In genomic region chr4:84167579-84167978, GRCh38 we compare ENCODE assay signal across 18 cellular contexts.
DNase-seq lines count a peak whose midpoint lies in the region; ATAC-seq, FAIRE-seq and TF ChIP-seq lines count a peak whose summit lies in the region.
"Had no signal": no experiment of that assay in that cellular context is flagged by ENCODE, and none has a peak within 500 bp of the region (broad histone marks: within the 10 kb centered on the region; RNA-seq: fewer than 3 reads in every experiment).

No MANE protein-coding gene starts in this region.

- no peak overlapping the region for H3K4me3 Mint-ChIP-seq in nephron progenitor cell
- H3K4me3 Mint-ChIP-seq in activated T-helper 17 cell treated with anti-CD3 and anti-CD28 coated beads, Interleukin-2, amount 50 U/mL, for 72 hours = no peak overlapping the region
- no peak overlapping the region for H3K4me3 Mint-ChIP-seq in effector memory CD8-positive, alpha-beta T cell
- H3K4me3 Mint-ChIP-seq: activated CD8-positive, alpha-beta memory T cell treated with anti-CD3 and anti-CD28 coated beads, Interleukin-2, amount 10 ng/mL, durations not matched to agents 7 days and 5 days had no signal

- H3K36me3 ChIP-seq in bronchial epithelial cell (ENCODE audit: control insufficient read depth, insufficient read depth, low read length) = no peaks in the 10 kb centered on the region
- H3K36me3 ChIP-seq: BLaER1 treated with 17β-estradiol and CSF1 and Interleukin-3, amounts not matched to agents 10 nM and 100 nM; lower lobe of right lung had no signal

- H3K27me3 ChIP-seq in bronchial epithelial cell (ENCODE audit: control insufficient read depth, insufficient read depth, low read length) = no peaks in the 10 kb centered on the region
- H3K27me3 ChIP-seq: BLaER1 treated with 17β-estradiol and CSF1 and Interleukin-3, amounts not matched to agents 10 nM and 100 nM had no signal

- TF ChIP-seq CTCF in GM12872 (IDR thresholded peaks at IDR 0.05; ENCODE audit: insufficient read depth, low read depth, low read length) (0 out of 3 replicates have a peak, but pooled peaks have one; percentile 21), bronchial epithelial cell (IDR thresholded peaks at IDR 0.05; ENCODE audit: insufficient read depth, low read length, severe bottlenecking) (peak; percentile 8), nephron progenitor cell (IDR thresholded peaks at IDR 0.05) (peak; percentile 37)

- H3K27me3 Mint-ChIP-seq in nephron progenitor cell (ENCODE audit: low read depth, poor library complexity) = peaks cover 10% of the 10 kb centered on the region
- peaks cover 8% of the 10 kb centered on the region for H3K27me3 Mint-ChIP-seq in activated T-helper 17 cell treated with anti-CD3 and anti-CD28 coated beads, Interleukin-2, amount 50 U/mL, for 72 hours
- no peaks in the 10 kb centered on the region for H3K27me3 Mint-ChIP-seq in effector memory CD8-positive, alpha-beta T cell
- H3K27me3 Mint-ChIP-seq: activated CD8-positive, alpha-beta memory T cell treated with anti-CD3 and anti-CD28 coated beads, Interleukin-2, amount 10 ng/mL, durations not matched to agents 7 days and 5 days had no signal

- H3K4me1 Mint-ChIP-seq in nephron progenitor cell = peaks cover under 1% of the 10 kb centered on the region
- no peaks in the 10 kb centered on the region for H3K4me1 Mint-ChIP-seq in activated T-helper 17 cell treated with anti-CD3 and anti-CD28 coated beads, Interleukin-2, amount 50 U/mL, for 72 hours
- no peaks in the 10 kb centered on the region for H3K4me1 Mint-ChIP-seq in effector memory CD8-positive, alpha-beta T cell (ENCODE audit: low read depth in 2 of 2)
- H3K4me1 Mint-ChIP-seq: activated CD8-positive, alpha-beta memory T cell treated with anti-CD3 and anti-CD28 coated beads, Interleukin-2, amount 10 ng/mL, durations not matched to agents 7 days and 5 days had no signal

- no peak overlapping the region for H3K4me3 ChIP-seq in bronchial epithelial cell (ENCODE audit: low read depth, low read length)
- H3K4me3 ChIP-seq: BLaER1 treated with 17β-estradiol and CSF1 and Interleukin-3, amounts not matched to agents 10 nM and 100 nM; lower lobe of right lung; SK-N-MC had no signal

- DNase-seq in LHCN-M2 (ENCODE audit: low read depth) (peak; percentile 5), bronchial epithelial cell (ENCODE audit: low read depth) (no peak), nephron progenitor cell (peak; percentile 7), head of caudate nucleus (no peak)
- no peak for DNase-seq in effector memory CD8-positive, alpha-beta T cell
- DNase-seq: activated CD8-positive, alpha-beta memory T cell treated with anti-CD3 and anti-CD28 coated beads, Interleukin-2, amount 10 ng/mL, durations not matched to agents 7 days and 5 days; activated naive CD4-positive, alpha-beta T cell treated with anti-CD3 and anti-CD28 coated beads, Interleukin-2, amount 50 U/mL, for 16 hours; EL; lower lobe of right lung; MM.1S; stimulated activated naive CD4-positive, alpha-beta T cell had no signal

- FAIRE-seq in bronchial epithelial cell (lab: Jason Lieb, UNC) = no peak
- FAIRE-seq: H54 had no signal

- ATAC-seq in activated T-helper 17 cell treated with anti-CD3 and anti-CD28 coated beads, Interleukin-2, amount 50 U/mL, for 72 hours (replicated peaks) = no peak
- no peak for ATAC-seq in effector memory CD8-positive, alpha-beta T cell (replicated peaks)
- ATAC-seq in GM19467 (IDR thresholded peaks at IDR 0.05; ENCODE audit: unreplicated experiment) = no peak
- ATAC-seq: activated CD8-positive, alpha-beta memory T cell treated with anti-CD3 and anti-CD28 coated beads, Interleukin-2, amount 10 ng/mL, durations not matched to agents 7 days and 5 days; esophagus mucosa; lower lobe of right lung had no signal

- H3K9me3 Mint-ChIP-seq in nephron progenitor cell = no peaks in the 10 kb centered on the region
- no peaks in the 10 kb centered on the region for H3K9me3 Mint-ChIP-seq in activated T-helper 17 cell treated with anti-CD3 and anti-CD28 coated beads, Interleukin-2, amount 50 U/mL, for 72 hours
- peaks cover 0 to 2% of the 10 kb centered on the region in 2 donors for H3K9me3 Mint-ChIP-seq in effector memory CD8-positive, alpha-beta T cell

- intact Hi-C loops in head of caudate nucleus (cut with DNase I) = no loop called here

- no peaks in the 10 kb centered on the region for H3K36me3 Mint-ChIP-seq in nephron progenitor cell (ENCODE audit: low read depth)
- H3K36me3 Mint-ChIP-seq in activated T-helper 17 cell treated with anti-CD3 and anti-CD28 coated beads, Interleukin-2, amount 50 U/mL, for 72 hours (ENCODE audit: low read depth) = no peaks in the 10 kb centered on the region
- H3K36me3 Mint-ChIP-seq in effector memory CD8-positive, alpha-beta T cell (ENCODE audit: insufficient read depth) = no peaks in the 10 kb centered on the region
- H3K36me3 Mint-ChIP-seq: activated CD8-positive, alpha-beta memory T cell treated with anti-CD3 and anti-CD28 coated beads, Interleukin-2, amount 10 ng/mL, durations not matched to agents 7 days and 5 days had no signal

- H3K27ac Mint-ChIP-seq in nephron progenitor cell = no peak overlapping the region
- no peak overlapping the region for H3K27ac Mint-ChIP-seq in activated T-helper 17 cell treated with anti-CD3 and anti-CD28 coated beads, Interleukin-2, amount 50 U/mL, for 72 hours
- no peak overlapping the region for H3K27ac Mint-ChIP-seq in effector memory CD8-positive, alpha-beta T cell
- H3K27ac Mint-ChIP-seq: activated CD8-positive, alpha-beta memory T cell treated with anti-CD3 and anti-CD28 coated beads, Interleukin-2, amount 10 ng/mL, durations not matched to agents 7 days and 5 days had no signal

Comparison
In these comparisons a context has a peak if more than half of its experiments do, and no peak if none do; other contexts are left out.
1. DNase-seq: peak in LHCN-M2 (single experiment) and nephron progenitor cell (single experiment); none in bronchial epithelial cell (single experiment), head of caudate nucleus (0 of 42) and effector memory CD8-positive, alpha-beta T cell (0 of 3).
2. Peak in every context shown above with its lines, with median percentiles within 50 percentile points of each other: CTCF ChIP-seq.